ENCODE assay signal across 16 cellular contexts in the genomic region with DNA sequence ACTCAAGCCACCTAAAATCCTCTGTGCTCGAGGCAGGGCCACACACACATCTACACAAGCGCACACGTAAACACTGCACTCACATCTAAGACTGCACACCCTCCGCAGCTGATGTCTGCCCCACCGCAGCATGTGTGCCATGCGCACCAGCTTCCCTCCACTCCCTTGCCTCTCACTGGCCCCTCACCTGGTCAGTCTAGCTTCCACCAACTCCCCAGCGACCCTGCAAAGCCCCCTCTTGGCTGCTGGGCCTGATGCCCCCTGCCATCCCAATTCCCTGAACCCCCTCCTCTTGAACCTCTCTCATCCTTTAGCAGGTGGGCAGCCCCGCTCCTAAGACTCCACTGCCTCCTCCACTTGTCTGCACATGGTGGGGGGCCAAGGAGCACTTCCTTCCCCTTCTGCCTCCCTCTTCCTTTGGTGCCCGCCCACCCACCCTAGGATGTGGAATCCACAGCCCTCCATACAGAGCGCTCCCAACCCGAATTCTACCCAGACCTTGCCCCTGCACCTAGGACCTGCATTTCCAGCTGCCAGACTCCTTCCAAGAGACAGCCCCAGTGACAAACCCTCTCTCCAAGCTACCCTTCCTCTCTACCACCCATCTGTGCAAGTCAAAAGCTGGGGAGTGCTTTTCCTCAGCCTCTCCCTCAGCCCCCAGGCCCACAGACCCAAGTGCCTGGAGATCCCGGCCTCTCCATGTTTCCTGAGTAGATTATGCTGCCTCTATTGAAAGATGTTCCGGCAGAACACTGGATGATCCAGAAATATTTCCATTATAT. TPM values are rescaled to one million over a fixed set of nuclear protein-coding genes. Genes with fewer than 3 reads are reported as not detected.
"Had no signal": no experiment of that assay in that cellular context is flagged by ENCODE, and none has a peak within 500 bp of the region (broad histone marks: within the 10 kb centered on the region; RNA-seq: fewer than 3 reads in every experiment).

No MANE protein-coding gene starts in this region.

- ATAC-seq: activated T-helper 17 cell treated with anti-CD3 and anti-CD28 coated beads, Interleukin-2, amount 50 U/mL, for 72 hours; gastroesophageal sphincter; left colon had no signal

- H3K4me3 Mint-ChIP-seq: activated T-helper 17 cell treated with anti-CD3 and anti-CD28 coated beads, Interleukin-2, amount 50 U/mL, for 72 hours; central memory CD8-positive, alpha-beta T cell; immature natural killer cell; memory B cell had no signal

- H3K36me3 ChIP-seq: adrenal gland, gastroesophageal sphincter, neutrophil had no signal

- H3K9me3 Mint-ChIP-seq: activated T-helper 17 cell treated with anti-CD3 and anti-CD28 coated beads, Interleukin-2, amount 50 U/mL, for 72 hours; central memory CD8-positive, alpha-beta T cell; immature natural killer cell; memory B cell had no signal

- H3K4me3 ChIP-seq: adrenal gland, gastroesophageal sphincter, SK-N-MC had no signal

- H3K9me3 ChIP-seq: adrenal gland, gastroesophageal sphincter, neutrophil had no signal

- H3K36me3 Mint-ChIP-seq: immature natural killer cell, memory B cell had no signal

- H3K27me3 ChIP-seq: adrenal gland had no signal

- H3K4me1 ChIP-seq: adrenal gland had no signal

- H3K27ac Mint-ChIP-seq: activated T-helper 17 cell treated with anti-CD3 and anti-CD28 coated beads, Interleukin-2, amount 50 U/mL, for 72 hours; immature natural killer cell; memory B cell had no signal

- DNase-seq: activated CD4-positive, alpha-beta T cell treated with anti-CD3 and anti-CD28 coated beads for 48 hours; activated naive CD4-positive, alpha-beta T cell treated with anti-CD3 and anti-CD28 coated beads, Interleukin-2, amount 50 U/mL, for 16 hours; dermis blood vessel endothelial cell; hypothalamus; immature natural killer cell; left colon; stimulated activated CD4-positive, alpha-beta T cell treated with anti-CD3 and anti-CD28 coated beads, Interleukin-2, amount 100 ng/mL, for 48 hours; stimulated activated naive CD4-positive, alpha-beta T cell treated with Interleukin-2 at 50 U/mL for 16 hours; T-helper 1 cell had no signal

- H3K4me1 Mint-ChIP-seq: activated T-helper 17 cell treated with anti-CD3 and anti-CD28 coated beads, Interleukin-2, amount 50 U/mL, for 72 hours; central memory CD8-positive, alpha-beta T cell; memory B cell had no signal

- H3K27ac ChIP-seq: gastroesophageal sphincter, neutrophil, SK-N-MC had no signal

RNA-seq across cellular contexts. Expression of a gene that starts 23.9 kb away (rescaled TPM):
- total RNA-seq: activated T-helper 17 cell treated with anti-CD3 and anti-CD28 coated beads, Interleukin-2, amount 50 U/mL, for 72 hours had no signal
